16 cellular contexts compared by ENCODE assay signal in the genomic region with DNA sequence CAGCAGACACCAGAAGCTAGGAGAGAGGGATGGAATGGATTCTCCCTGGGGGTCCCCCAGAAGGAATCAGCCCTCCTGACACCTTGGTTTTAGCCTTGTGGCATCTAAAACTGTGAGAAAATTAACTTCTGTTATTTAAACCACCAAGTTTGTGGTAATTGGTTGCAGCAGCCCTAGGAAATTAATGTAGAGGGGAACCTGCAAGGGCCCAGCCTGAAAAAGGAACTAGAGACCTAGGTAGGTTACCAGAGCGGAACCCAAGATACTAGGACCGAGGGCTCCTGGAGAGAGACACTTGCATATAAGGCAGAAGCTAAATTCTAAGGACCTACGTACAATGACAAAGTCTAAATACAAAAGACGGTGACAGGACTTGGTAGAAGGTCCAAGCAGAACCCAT. TPM values are rescaled to one million over a fixed set of nuclear protein-coding genes. Genes with fewer than 3 reads are reported as not detected.
A peak's percentile ranks its signal among the peaks of the same experiment; 100 is the strongest.
DNase-seq lines count a peak whose midpoint lies in the region; ATAC-seq and FAIRE-seq lines count a peak whose summit lies in the region.
"Had no signal": no experiment of that assay in that cellular context is flagged by ENCODE, and none has a peak within 500 bp of the region (broad histone marks: within the 10 kb centered on the region; RNA-seq: fewer than 3 reads in every experiment).

No MANE protein-coding gene starts in this region.

- H3K27me3 Mint-ChIP-seq in CD4-positive, alpha-beta memory T cell: peaks cover 15 to 17% of the 10 kb centered on the region in 2 donors

- H3K9me3 ChIP-seq in CD4-positive, alpha-beta memory T cell (ENCODE audit: control insufficient read depth in 1 of 2, low read length in 2 of 2): no peaks in the 10 kb centered on the region
- H3K9me3 ChIP-seq: SK-N-SH had no signal

- no peaks in the 10 kb centered on the region for H3K4me1 ChIP-seq in CD4-positive, alpha-beta memory T cell (ENCODE audit: insufficient read depth, low read length)
- H3K4me1 ChIP-seq: neural progenitor cell had no signal

- no peak overlapping the region for H3K27ac ChIP-seq in CD4-positive, alpha-beta memory T cell (ENCODE audit: low read depth, low read length)
- H3K27ac ChIP-seq: BLaER1 treated with 17β-estradiol and CSF1 and Interleukin-3, amounts not matched to agents 10 nM and 100 nM; neural progenitor cell had no signal

- DNase-seq in SKM-1 treated with dmso at 0.1 percent for 144 hours (lab: John Stamatoyannopoulos, UW; ENCODE audit: unreplicated experiment) (peak; percentile 61), cerebellar cortex (ENCODE audit: low spot score) (no peak), NCI-H128 (lab: John Stamatoyannopoulos, UW; ENCODE audit: unreplicated experiment) (no peak), RCC 7860 (ENCODE audit: low spot score) (no peak)
- no peak for DNase-seq in CD4-positive, alpha-beta memory T cell
- DNase-seq: activated naive CD4-positive, alpha-beta T cell treated with anti-CD3 and anti-CD28 coated beads, Interleukin-2, amount 50 U/mL, for 16 hours; left colon; MV-4-11; NCI-H524; SK-N-SH; stimulated activated naive CD8-positive, alpha-beta T cell treated with anti-CD3 and anti-CD28 coated beads, Interleukin-15, Interleukin-2, amounts not matched to agents 100 U/mL and 50 U/mL, for 24 hours had no signal

- no peak overlapping the region for H3K4me3 Mint-ChIP-seq in CD4-positive, alpha-beta memory T cell
- H3K4me3 Mint-ChIP-seq: neural progenitor cell had no signal

- H3K4me1 Mint-ChIP-seq in CD4-positive, alpha-beta memory T cell: no peaks in the 10 kb centered on the region
- H3K4me1 Mint-ChIP-seq: neural progenitor cell had no signal

- H3K27ac Mint-ChIP-seq in CD4-positive, alpha-beta memory T cell: no peak overlapping the region
- H3K27ac Mint-ChIP-seq: neural progenitor cell had no signal

- no peaks in the 10 kb centered on the region for H3K27me3 ChIP-seq in CD4-positive, alpha-beta memory T cell (ENCODE audit: insufficient read depth, low read length)
- H3K27me3 ChIP-seq: BLaER1 treated with 17β-estradiol and CSF1 and Interleukin-3, amounts not matched to agents 10 nM and 100 nM; neural progenitor cell had no signal

- CTCF ChIA-PET in CD4-positive, alpha-beta memory T cell (lab: Charles Lee; ENCODE audit: partially characterized antibody): no interaction called here

- H3K4me3 ChIP-seq in CD4-positive, alpha-beta memory T cell (ENCODE audit: low read length in 2 of 2): no peak overlapping the region
- H3K4me3 ChIP-seq: BLaER1 treated with 17β-estradiol and CSF1 and Interleukin-3, amounts not matched to agents 10 nM and 100 nM; neural progenitor cell had no signal

- FAIRE-seq in RCC 7860 (lab: Jason Lieb, UNC): no peak

- POLR2A ChIA-PET in CD4-positive, alpha-beta memory T cell (lab: Charles Lee; ENCODE audit: partially characterized antibody): no interaction called here

- intact Hi-C loops in CD4-positive, alpha-beta memory T cell (cut with micrococcal nuclease): no loop called here

- H3K36me3 ChIP-seq in CD4-positive, alpha-beta memory T cell (ENCODE audit: insufficient read depth, low read length): no peaks in the 10 kb centered on the region
- H3K36me3 ChIP-seq: BLaER1 treated with 17β-estradiol and CSF1 and Interleukin-3, amounts not matched to agents 10 nM and 100 nM; neural progenitor cell had no signal

- ATAC-seq in GM18511 (IDR thresholded peaks at IDR 0.05; ENCODE audit: unreplicated experiment) (peak; percentile 67), GM21515 (IDR thresholded peaks at IDR 0.05; ENCODE audit: unreplicated experiment) (peak; percentile 59), HG03103 (IDR thresholded peaks at IDR 0.05; ENCODE audit: low read depth, unreplicated experiment) (peak; percentile 56)
- ATAC-seq: left colon; stimulated activated naive CD8-positive, alpha-beta T cell treated with anti-CD3 and anti-CD28 coated beads, Interleukin-15, Interleukin-2, amounts not matched to agents 100 U/mL and 50 U/mL, for 24 hours had no signal

- no peaks in the 10 kb centered on the region for H3K36me3 Mint-ChIP-seq in CD4-positive, alpha-beta memory T cell
- H3K36me3 Mint-ChIP-seq: neural progenitor cell had no signal

- H3K9me3 Mint-ChIP-seq in CD4-positive, alpha-beta memory T cell: no peaks in the 10 kb centered on the region
- H3K9me3 Mint-ChIP-seq: neural progenitor cell had no signal

RNA-seq across cellular contexts. Expression of gene DENND5B, which starts 8.1 kb away (rescaled TPM):
- not detected for total RNA-seq in CD4-positive, alpha-beta memory T cell
- under 1 TPM in 1 of 2 donors, not detected in 1; 0.60 TPM for polyA plus RNA-seq in CD4-positive, alpha-beta memory T cell
